ENCODE assay signal across 1 cellular context in genomic region chr2:28392297-28393114, GRCh38.
TF ChIP-seq lines count a peak whose summit lies in the region.

FOSL2 (plus strand) TSS chr2:28392858; CDS start chr2:28393721, 863 bp downstream.

TF ChIP-seq in HepG2, 621 proteins besides CTCF, POLR2A, EP300 and RAD21 (continued from another document and continues in another):
- TF ChIP-seq ATF6 (CRISPR knock-in tag; conservative IDR thresholded peaks at IDR 0.05) (peak; percentile 77; the same call in 1 of the 2 replicates), ZFP36 (IDR thresholded peaks at IDR 0.05; ENCODE audit: borderline replicate concordance, low read depth, low read length, partially characterized antibody) (no peak), HMGXB3 (CRISPR knock-in tag; IDR thresholded peaks at IDR 0.05; ENCODE audit: borderline replicate concordance) (peak; percentile 90), ZNF543 (CRISPR knock-in tag; IDR thresholded peaks at IDR 0.05) (no peak; the same call in 1 of the 2 replicates), IKZF1 (IDR thresholded peaks at IDR 0.05) (no peak), POGK (CRISPR knock-in tag; conservative IDR thresholded peaks at IDR 0.05) (peak; percentile 87), BRD4 (CRISPR knock-in tag; IDR thresholded peaks at IDR 0.05) (peak; percentile 73; the same call in 1 of the 2 replicates), ZNF629 (CRISPR knock-in tag; conservative IDR thresholded peaks at IDR 0.05) (no peak), SIX1 (CRISPR knock-in tag; IDR thresholded peaks at IDR 0.05; ENCODE audit: borderline replicate concordance) (no peak), ZBTB38 (CRISPR knock-in tag; IDR thresholded peaks at IDR 0.05) (peak; percentile 87), NCOA1 (CRISPR knock-in tag; IDR thresholded peaks at IDR 0.05) (no peak), SNAPC2 (CRISPR knock-in tag; IDR thresholded peaks at IDR 0.05) (peak; percentile 94; the same call in 1 of the 2 replicates), ZNF121 (CRISPR knock-in tag; IDR thresholded peaks at IDR 0.05) (peak; percentile 77), ZNF136 (CRISPR knock-in tag; IDR thresholded peaks at IDR 0.05; ENCODE audit: low read depth) (no peak), ZNF746 (CRISPR knock-in tag; IDR thresholded peaks at IDR 0.05) (no peak), RORA (CRISPR knock-in tag; IDR thresholded peaks at IDR 0.05) (no peak), ZNF383 (CRISPR knock-in tag; IDR thresholded peaks at IDR 0.05; ENCODE audit: borderline replicate concordance) (no peak), HIC2 (CRISPR knock-in tag; IDR thresholded peaks at IDR 0.05; ENCODE audit: low read depth) (peak; percentile 46; the same call in 1 of the 2 replicates), ZNF709 (CRISPR knock-in tag; IDR thresholded peaks at IDR 0.05) (peak; percentile 80; the same call in 1 of the 2 replicates), ZNF616 (CRISPR knock-in tag; IDR thresholded peaks at IDR 0.05; ENCODE audit: low read depth) (peak; percentile 85), IRF9 (CRISPR knock-in tag; IDR thresholded peaks at IDR 0.05; ENCODE audit: borderline replicate concordance) (peak; percentile 84), RCOR2 (CRISPR knock-in tag; IDR thresholded peaks at IDR 0.05) (peak; percentile 46), ZNF720 (CRISPR knock-in tag; IDR thresholded peaks at IDR 0.05) (no peak), HNRNPLL (IDR thresholded peaks at IDR 0.05; ENCODE audit: low read depth, low read length, poor library complexity, severe bottlenecking) (peak; percentile 96), HIVEP1 (CRISPR knock-in tag; IDR thresholded peaks at IDR 0.05) (peak; percentile 99), HDAC2 (CRISPR knock-in tag; IDR thresholded peaks at IDR 0.05) (peak; percentile 88), NFE2 (CRISPR knock-in tag; IDR thresholded peaks at IDR 0.05) (no peak), HNRNPUL1 (IDR thresholded peaks at IDR 0.05; ENCODE audit: low read depth, low read length) (no peak; the same call in 1 of the 2 replicates), ZNF503 (CRISPR knock-in tag; IDR thresholded peaks at IDR 0.05) (peak; percentile 69; the same call in 1 of the 2 replicates), ARID4A (CRISPR knock-in tag; IDR thresholded peaks at IDR 0.05; ENCODE audit: borderline replicate concordance) (peak; percentile 91), TBL1XR1 (IDR thresholded peaks at IDR 0.05; ENCODE audit: borderline replicate concordance, low read length, partially characterized antibody) (peak; percentile 78), SSRP1 (CRISPR knock-in tag; IDR thresholded peaks at IDR 0.05) (peak; percentile 89; the same call in 1 of the 2 replicates), ZNF615 (CRISPR knock-in tag; IDR thresholded peaks at IDR 0.05; ENCODE audit: borderline replicate concordance) (no peak), IKZF4 (CRISPR knock-in tag; IDR thresholded peaks at IDR 0.05; ENCODE audit: borderline replicate concordance, low read depth, not compliant biosample characterization) (no peak), TP53 (CRISPR knock-in tag; conservative IDR thresholded peaks at IDR 0.05) (no peak), FIP1L1 (IDR thresholded peaks at IDR 0.05; ENCODE audit: borderline replicate concordance, insufficient read depth, low read depth, low read length) (0 out of 2 replicates have a peak, but pooled peaks have one; percentile 48), ZBTB20 (CRISPR knock-in tag; IDR thresholded peaks at IDR 0.05; ENCODE audit: borderline replicate concordance, low read depth) (peak; percentile 90), HNRNPL (IDR thresholded peaks at IDR 0.05; ENCODE audit: low read depth, low read length) (no peak)
